In the genomic region with DNA sequence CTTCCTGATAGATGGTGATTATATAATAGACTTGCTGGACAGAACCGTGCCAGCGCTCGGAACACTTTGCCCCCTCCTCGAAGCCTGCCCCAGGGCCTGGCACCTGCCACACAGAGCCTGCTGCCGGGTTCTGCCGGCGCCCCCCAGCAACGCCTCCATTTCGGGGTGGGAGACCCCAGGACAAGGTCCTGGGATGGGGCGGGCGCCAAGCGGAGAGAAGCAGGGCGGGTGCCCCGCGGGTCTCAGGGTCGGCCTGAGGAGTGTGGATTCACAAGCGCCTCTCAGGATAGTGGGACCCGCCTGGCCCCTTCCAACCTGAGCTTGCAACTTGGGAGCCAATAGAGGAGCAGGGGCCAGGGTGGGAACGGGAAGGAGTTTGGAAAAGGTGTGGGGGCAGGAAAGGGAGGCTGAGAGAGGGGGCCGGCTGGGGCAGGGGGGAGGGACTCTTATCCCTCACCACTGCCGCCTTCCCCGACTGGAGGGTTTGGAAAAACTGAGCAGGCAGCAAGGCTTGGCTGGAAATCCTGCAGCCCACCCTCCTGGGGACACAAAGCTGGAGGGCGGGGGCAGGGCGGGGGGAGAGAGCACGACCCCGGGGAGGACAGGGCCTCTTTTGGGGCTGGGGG, we compare ENCODE assay signal across 8 cellular contexts. TPM values are rescaled to one million over a fixed set of nuclear protein-coding genes. Genes with fewer than 3 reads are reported as not detected.
DNase-seq lines count a peak whose midpoint lies in the region; ATAC-seq and TF ChIP-seq lines count a peak whose summit lies in the region.

No MANE protein-coding gene starts in this region.

- 0% methylated on average over 12 to 26 of the region's 26 CpGs for WGBS in spleen, 5 donors

- H3K27ac ChIP-seq in RWPE1: peak overlapping the region; percentile 100
- peak overlapping the region; percentile 92 to 98 (median 96) for H3K27ac ChIP-seq in spleen

- TF ChIP-seq POLR2A in spleen (IDR thresholded peaks at IDR 0.05): no peak

- CTCF ChIA-PET in RWPE1 (lab: Yijun Ruan, JAX): interaction anchor here (0.6 to 2.6 kb wide), 8 partner anchors 16 to 242 kb away, joined by 3 to 16 read pairs (median 4); no protein-coding TSS in a partner anchor

- peak; percentile 4 for ATAC-seq in HG03095 (IDR thresholded peaks at IDR 0.05; ENCODE audit: unreplicated experiment)

- peak overlapping the region; percentile 70 to 92 (median 78) for H3K4me3 ChIP-seq in spleen

- POLR2A ChIA-PET in RWPE1 (lab: Yijun Ruan, JAX; ENCODE audit: low non-redundant PET): no interaction called here

- peaks cover 0 to 3% (median 0%) of the 10 kb centered on the region in 5 experiments for H3K9me3 Mint-ChIP-seq in brain

- H3K27me3 Mint-ChIP-seq in brain: peaks cover 22% of the 10 kb centered on the region

- TF ChIP-seq CTCF in RWPE1 (conservative IDR thresholded peaks at IDR 0.05; ENCODE audit: low read depth) (no peak), brain (conservative IDR thresholded peaks at IDR 0.05) (no peak), spleen (IDR thresholded peaks at IDR 0.05 in 8 of 11, conservative IDR thresholded peaks at IDR 0.05 in 3 of 11) (no peak)

- H3K4me1 ChIP-seq in spleen: peaks cover 24 to 63% (median 45%) of the 10 kb centered on the region in 6 donors

- H3K9me3 ChIP-seq in spleen: no peaks in the 10 kb centered on the region

- peak overlapping the region; percentile 99 to 100 (median 100) for H3K27ac Mint-ChIP-seq in brain

- no peaks in the 10 kb centered on the region for H3K36me3 ChIP-seq in spleen

- H3K4me3 Mint-ChIP-seq in brain: peak overlapping the region; percentile 94 to 99 (median 97)

- H3K4me1 Mint-ChIP-seq in brain: peaks cover 53% of the 10 kb centered on the region

- peak; percentile 11 for DNase-seq in DMS114 treated with DMSO at 0.1 percent for 48 hours (lab: John Stamatoyannopoulos, UW; ENCODE audit: unreplicated experiment)
- peak; percentile 62 for DNase-seq in RWPE1 (ENCODE audit: low spot score)
- peak; percentile 61 for DNase-seq in iPS-NIHi7 (ENCODE audit: extremely low spot score)
- DNase-seq in spleen: peak; percentile 92
- DNase-seq in HPDE6-E6E7 (ENCODE audit: extremely low spot score): no peak
- no peak for DNase-seq in GM19238 (ENCODE audit: insufficient read length, low spot score)

- no peaks in the 10 kb centered on the region for H3K27me3 ChIP-seq in spleen (replicated peaks in 1 of 7)

- H3K36me3 Mint-ChIP-seq in brain: no peaks in the 10 kb centered on the region

- intact Hi-C loops in spleen (cut with DNase I; ENCODE audit: low total_unique reads): no loop called here

RNA-seq across cellular contexts. Expression of a gene that starts 3.3 kb away (rescaled TPM):
- polyA plus RNA-seq in brain (ENCODE audit: insufficient read depth, low read depth, low replicate concordance) (13.5 TPM), spleen (10 to 100 TPM in 1 of 3 donors, 1 to 10 TPM in 2; 2.5 to 14.2 (median 2.6) TPM)
- total RNA-seq in spleen: 10 to 100 TPM; 19.8 to 58.0 (median 39.0) TPM

RNA-seq across cellular contexts. Expression of a gene that starts 27.1 kb away (rescaled TPM):
- polyA plus RNA-seq in brain (ENCODE audit: insufficient read depth, low read depth, low replicate concordance) (3.0 TPM), spleen (under 1 TPM in 2 of 3 donors, not detected in 1; 0.09 to 0.13 TPM)
- not detected for total RNA-seq in spleen

RNA-seq across cellular contexts. Expression of a gene that starts 42.6 kb away (rescaled TPM):
- polyA plus RNA-seq in brain (ENCODE audit: insufficient read depth, low read depth, low replicate concordance) (0.37 TPM), spleen (not detected)
- not detected for total RNA-seq in spleen

RNA-seq across cellular contexts. Expression of a gene that starts 45.3 kb away (rescaled TPM):
- polyA plus RNA-seq in brain (ENCODE audit: insufficient read depth, low read depth, low replicate concordance) (0.07 TPM), spleen (10 to 100 TPM; 35.4 to 50.7 (median 39.6) TPM)
- total RNA-seq in spleen: 10 to 100 TPM; 25.0 to 66.6 (median 33.2) TPM

Comparison
In these comparisons a context has a peak if more than half of its experiments do, and no peak if none do; other contexts are left out.
1. DNase-seq: peak in DMS114 treated with DMSO at 0.1 percent for 48 hours (single experiment), RWPE1 (single experiment), iPS-NIHi7 (single experiment) and spleen (single experiment); none in HPDE6-E6E7 (single experiment) and GM19238 (single experiment).